ENCODE assay signal across 20 cellular contexts in genomic region chr5:128196791-128197190, GRCh38.
DNase-seq lines count a peak whose midpoint lies in the region; ATAC-seq, FAIRE-seq and TF ChIP-seq lines count a peak whose summit lies in the region.
"Had no signal": no experiment of that assay in that cellular context is flagged by ENCODE, and none has a peak within 500 bp of the region (broad histone marks: within the 10 kb centered on the region; RNA-seq: fewer than 3 reads in every experiment).

No MANE protein-coding gene starts in this region.

- H3K27me3 ChIP-seq in bronchial epithelial cell (ENCODE audit: control insufficient read depth, insufficient read depth, low read length) (no peaks in the 10 kb centered on the region), right atrium auricular region (no peaks in the 10 kb centered on the region)
- H3K27me3 ChIP-seq: right lobe of liver had no signal

- H3K27ac Mint-ChIP-seq in endothelial cell (ENCODE audit: unreplicated experiment): no peak overlapping the region
- H3K27ac Mint-ChIP-seq: HFFc6 had no signal

- peak in 5 of 6 experiments; percentile 5 to 77 (median 69) for DNase-seq in stimulated activated naive CD4-positive, alpha-beta T cell (lab: John Stamatoyannopoulos, UW)
- DNase-seq in stimulated activated naive CD4-positive, alpha-beta T cell treated with Interleukin-2 at 50 U/mL for 16 hours (lab: John Stamatoyannopoulos, UW): no peak
- peak; percentile 22 for DNase-seq in bronchial epithelial cell (ENCODE audit: low read depth)
- no peak for DNase-seq in right atrium auricular region (ENCODE audit: low spot score)
- peak; percentile 29 for DNase-seq in smooth muscle cell of the brain vasculature (ENCODE audit: low read depth, low spot score)
- DNase-seq in amygdala (lab: John Stamatoyannopoulos, UW): no peak
- no peak for DNase-seq in endothelial cell (ENCODE audit: low spot score)
- DNase-seq: ACHN; anterior cingulate cortex; Caco-2; dermis blood vessel endothelial cell; HFFc6; NCI-H1694 treated with DMSO at 0.1 percent for 48 hours; NCI-H226; right lobe of liver; RPMI8226; stimulated activated CD4-positive, alpha-beta T cell treated with anti-CD3 and anti-CD28 coated beads, Interleukin-4, amount 100 ng/mL, for 24 hours had no signal

- H3K4me1 ChIP-seq in right atrium auricular region: peaks cover 0 to 17% of the 10 kb centered on the region in 2 donors

- H3K4me3 Mint-ChIP-seq in endothelial cell (ENCODE audit: unreplicated experiment): no peak overlapping the region
- H3K4me3 Mint-ChIP-seq: HFFc6 had no signal

- peaks cover 4% of the 10 kb centered on the region for H3K36me3 Mint-ChIP-seq in endothelial cell (ENCODE audit: low read depth, unreplicated experiment)

- no peaks in the 10 kb centered on the region for H3K36me3 ChIP-seq in bronchial epithelial cell (ENCODE audit: control insufficient read depth, insufficient read depth, low read length)
- H3K36me3 ChIP-seq in right atrium auricular region: no peaks in the 10 kb centered on the region
- H3K36me3 ChIP-seq: neutrophil, right lobe of liver had no signal

- H3K9me3 Mint-ChIP-seq in endothelial cell (ENCODE audit: unreplicated experiment): no peaks in the 10 kb centered on the region
- H3K9me3 Mint-ChIP-seq: HFFc6 had no signal

- H3K4me3 ChIP-seq in bronchial epithelial cell (ENCODE audit: low read depth, low read length) (no peak overlapping the region), right atrium auricular region (no peak overlapping the region)
- H3K4me3 ChIP-seq: GM12878, right lobe of liver had no signal

- H3K27ac ChIP-seq in right atrium auricular region: peak overlapping the region; percentile 14 to 35
- H3K27ac ChIP-seq: neutrophil, right lobe of liver had no signal

- no peak for ATAC-seq in GM19452 (IDR thresholded peaks at IDR 0.05; ENCODE audit: unreplicated experiment)
- ATAC-seq: GM12878, right lobe of liver had no signal

- H3K4me1 Mint-ChIP-seq in endothelial cell (ENCODE audit: unreplicated experiment): peaks cover 9% of the 10 kb centered on the region

- no peaks in the 10 kb centered on the region for H3K9me3 ChIP-seq in right atrium auricular region
- H3K9me3 ChIP-seq: Caco-2, neutrophil, right lobe of liver had no signal

- peaks cover 2% of the 10 kb centered on the region for H3K27me3 Mint-ChIP-seq in endothelial cell (ENCODE audit: unreplicated experiment)

- TF ChIP-seq CTCF in bronchial epithelial cell (IDR thresholded peaks at IDR 0.05; ENCODE audit: insufficient read depth, low read length, severe bottlenecking) (no peak), right atrium auricular region (IDR thresholded peaks at IDR 0.05) (no peak), endothelial cell (IDR thresholded peaks at IDR 0.05; ENCODE audit: unreplicated experiment) (no peak)

- FAIRE-seq in bronchial epithelial cell (lab: Jason Lieb, UNC): no peak
- FAIRE-seq: GM12878 had no signal

Comparison
In these comparisons a context has a peak if more than half of its experiments do, and no peak if none do; other contexts are left out.
1. DNase-seq: peak in stimulated activated naive CD4-positive, alpha-beta T cell (5 of 6), bronchial epithelial cell (single experiment) and smooth muscle cell of the brain vasculature (single experiment); none in stimulated activated naive CD4-positive, alpha-beta T cell treated with Interleukin-2 at 50 U/mL for 16 hours (single experiment), right atrium auricular region (single experiment), amygdala (0 of 56) and endothelial cell (single experiment).